In the genomic region with DNA sequence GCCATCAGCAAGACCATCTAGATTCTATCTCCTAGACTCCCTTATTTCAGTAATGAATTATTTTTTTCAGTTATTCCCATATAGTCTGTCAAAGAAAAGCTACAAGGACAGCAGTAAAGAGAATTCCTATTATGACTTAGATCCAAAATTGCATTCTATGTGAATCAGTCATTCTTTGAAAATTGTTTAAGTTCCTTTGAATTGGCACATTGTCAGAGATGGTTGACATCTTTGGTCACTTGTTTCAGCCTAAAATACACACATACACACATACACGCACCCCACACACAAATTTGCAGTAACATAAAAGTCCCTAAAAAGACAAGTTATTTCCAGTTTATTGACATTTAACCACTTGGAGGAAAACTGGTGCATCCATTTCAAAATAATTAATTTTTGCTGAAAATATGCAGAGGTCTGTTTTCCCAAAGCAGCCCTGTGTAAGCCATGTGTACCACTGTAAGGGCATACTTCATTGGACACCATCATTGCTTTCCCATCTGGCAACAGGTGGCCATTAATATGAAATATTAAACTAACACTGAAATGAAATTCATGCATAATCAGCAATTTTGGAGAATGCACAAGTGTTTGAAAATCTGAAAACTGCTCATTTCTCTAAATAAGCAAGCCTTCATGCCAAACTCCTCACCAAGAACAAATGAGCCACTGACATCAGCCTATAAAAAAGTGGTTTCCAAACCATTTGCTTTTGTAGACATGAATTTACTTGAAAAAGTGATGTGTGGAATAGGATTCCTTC, we compare ENCODE assay signal across 1 cellular context.
TF ChIP-seq lines count a peak whose summit lies in the region.

No MANE protein-coding gene starts in this region.

TF ChIP-seq in IMR-90, 13 proteins besides CTCF, POLR2A, EP300 and RAD21:
- TF ChIP-seq FOS (IDR thresholded peaks at IDR 0.05; ENCODE audit: low read depth, low read length) (no peak), MAZ (IDR thresholded peaks at IDR 0.05; ENCODE audit: borderline replicate concordance, low read depth, low read length) (no peak), MXI1 (IDR thresholded peaks at IDR 0.05; ENCODE audit: borderline replicate concordance, low read depth, low read length) (no peak), MAFK (IDR thresholded peaks at IDR 0.05; ENCODE audit: low read depth, low read length) (peak; percentile 92), CHD1 (IDR thresholded peaks at IDR 0.05; ENCODE audit: low read depth, low read length) (no peak), RCOR1 (IDR thresholded peaks at IDR 0.05; ENCODE audit: insufficient replicate concordance, low read length) (no peak)
